In genomic region chr3:57852896-57853295, GRCh38 we compare ENCODE assay signal across 13 cellular contexts.
DNase-seq lines count a peak whose midpoint lies in the region; ATAC-seq, FAIRE-seq and TF ChIP-seq lines count a peak whose summit lies in the region.
"Had no signal": no experiment of that assay in that cellular context is flagged by ENCODE, and none has a peak within 500 bp of the region (broad histone marks: within the 10 kb centered on the region; RNA-seq: fewer than 3 reads in every experiment).

No MANE protein-coding gene starts in this region.

- H3K27ac ChIP-seq in HEK293 (ENCODE audit: extremely low read depth, low read depth, low read length) (no peak overlapping the region), astrocyte (ENCODE audit: low read depth, low read length) (no peak overlapping the region)

- FAIRE-seq in astrocyte (lab: Jason Lieb, UNC): peak; percentile 88

- DNase-seq in AG08395 (ENCODE audit: low spot score) (peak; percentile 40), astrocyte (ENCODE audit: low read depth) (peak; percentile 24), kidney glomerular epithelial cell (lab: John Stamatoyannopoulos, UW) (peak; percentile 59), C1 segment of cervical spinal cord (lab: John Stamatoyannopoulos, UW) (no peak)
- DNase-seq in activated effector memory CD4-positive, alpha-beta T cell treated with Interleukin-2 at 50 U/mL for 16 hours: no peak
- DNase-seq in stimulated activated CD4-positive, alpha-beta T cell treated with anti-CD3 and anti-CD28 coated beads, Interleukin-15, amount 100 ng/mL, for 24 hours: no peak
- DNase-seq: activated CD8-positive, alpha-beta memory T cell treated with anti-CD3 and anti-CD28 coated beads for 24 hours; GF-D8; NCI-H2171 treated with DMSO at 0.1 percent for 48 hours; retina had no signal

- H3K9me3 ChIP-seq in HEK293 (ENCODE audit: control insufficient read depth, insufficient read depth, low read depth, low read length): no peaks in the 10 kb centered on the region
- H3K9me3 ChIP-seq in astrocyte (ENCODE audit: insufficient read depth, low read depth, low read length): no peaks in the 10 kb centered on the region

- POLR2A ChIA-PET in HEK293 (lab: Yijun Ruan, JAX): no interaction called here

- H3K27ac Mint-ChIP-seq in astrocyte (ENCODE audit: unreplicated experiment): peak overlapping the region; percentile 37

- CTCF ChIA-PET in HEK293 (lab: Yijun Ruan, JAX): interaction anchor here (0.9 to 1.2 kb wide), 3 partner anchors 188 to 752 kb away, joined by 3 to 4 read pairs (median 3); no protein-coding TSS in a partner anchor

- no peak overlapping the region for H3K9ac ChIP-seq in astrocyte (ENCODE audit: low read length)

- H3K4me2 ChIP-seq in astrocyte (ENCODE audit: low read length): no peak overlapping the region

- no peaks in the 10 kb centered on the region for H3K9me3 Mint-ChIP-seq in astrocyte (ENCODE audit: unreplicated experiment)

- H3K36me3 ChIP-seq in HEK293 (ENCODE audit: control insufficient read depth in 2 of 2, insufficient read depth in 1 of 2, low read length in 2 of 2) (peaks cover 0 to 5% of the 10 kb centered on the region in 2 experiments; a peak in 2 of 3 replicates), astrocyte (ENCODE audit: insufficient read depth, low read length) (peaks cover 3% of the 10 kb centered on the region)

- no peaks in the 10 kb centered on the region for H3K27me3 Mint-ChIP-seq in astrocyte (ENCODE audit: low read depth, unreplicated experiment)

- no peaks in the 10 kb centered on the region for H3K79me2 ChIP-seq in astrocyte (ENCODE audit: insufficient read depth, low read length)

- no peak for TF ChIP-seq CTCF in HEK293 (tag by site-specific recombination; IDR thresholded peaks at IDR 0.05)
- peak; percentile 28 for TF ChIP-seq CTCF in astrocyte (IDR thresholded peaks at IDR 0.05; ENCODE audit: insufficient read depth, low read depth, low read length)

- H3K4me3 ChIP-seq in HEK293 (ENCODE audit: low read depth, low read length) (no peak overlapping the region), astrocyte (ENCODE audit: insufficient read depth, low read depth, low read length) (no peak overlapping the region)

- H3K4me1 ChIP-seq in HEK293 (ENCODE audit: control insufficient read depth, insufficient read depth, low read length) (no peaks in the 10 kb centered on the region), astrocyte (ENCODE audit: insufficient read depth, low read length) (no peaks in the 10 kb centered on the region)

- no peak for ATAC-seq in HG02840 (IDR thresholded peaks at IDR 0.05; ENCODE audit: low FRiP score, unreplicated experiment)
- ATAC-seq: esophagus mucosa had no signal

- no peak overlapping the region for H3K4me3 Mint-ChIP-seq in astrocyte (ENCODE audit: unreplicated experiment)

- H2AFZ ChIP-seq in astrocyte (ENCODE audit: low read depth, low read length): no peak overlapping the region

- peaks cover 5% of the 10 kb centered on the region for H4K20me1 ChIP-seq in astrocyte (ENCODE audit: insufficient read depth, low read length)

- no peaks in the 10 kb centered on the region for H3K27me3 ChIP-seq in astrocyte (ENCODE audit: insufficient read depth, low read length)

- no peaks in the 10 kb centered on the region for H3K36me3 Mint-ChIP-seq in astrocyte (ENCODE audit: low read depth, unreplicated experiment)

- H3K4me1 Mint-ChIP-seq in astrocyte (ENCODE audit: low read depth, unreplicated experiment): peaks cover 2% of the 10 kb centered on the region

TF ChIP-seq in HEK293, 187 proteins besides CTCF, POLR2A, EP300 and RAD21:
- TF ChIP-seq ZNF146 (tag by site-specific recombination; IDR thresholded peaks at IDR 0.05): no peak
- peak; percentile 43 for TF ChIP-seq ZNF654 (tag by site-specific recombination; IDR thresholded peaks at IDR 0.05; ENCODE audit: low read depth)

Comparison
In these comparisons a context has a peak if more than half of its experiments do, and no peak if none do; other contexts are left out.
1. DNase-seq: peak in AG08395 (single experiment), astrocyte (single experiment) and kidney glomerular epithelial cell (single experiment); none in C1 segment of cervical spinal cord (0 of 14), activated effector memory CD4-positive, alpha-beta T cell treated with Interleukin-2 at 50 U/mL for 16 hours (single experiment) and stimulated activated CD4-positive, alpha-beta T cell treated with anti-CD3 and anti-CD28 coated beads, Interleukin-15, amount 100 ng/mL, for 24 hours (single experiment).